In the genomic region with DNA sequence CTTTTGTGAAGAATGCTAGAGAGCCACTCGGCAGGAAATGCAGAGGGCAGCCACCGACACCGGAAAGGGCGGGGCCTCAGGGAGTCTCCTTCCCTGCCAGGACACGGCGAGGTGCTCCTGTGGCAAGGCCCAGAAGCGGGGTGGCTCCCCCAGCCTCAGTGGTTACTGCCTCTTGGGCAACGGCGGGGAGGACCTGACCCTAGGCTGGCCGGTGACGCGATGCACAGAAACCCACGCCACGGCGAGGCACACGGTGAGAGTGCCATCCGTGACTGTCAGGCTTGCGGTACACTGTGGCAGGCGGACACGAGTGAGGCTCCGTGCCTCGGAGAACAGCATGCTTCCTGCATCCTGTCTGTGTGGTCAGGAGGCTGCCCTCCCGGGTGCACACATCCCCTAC, we compare ENCODE assay signal across 12 cellular contexts. TPM values are rescaled to one million over a fixed set of nuclear protein-coding genes. Genes with fewer than 3 reads are reported as not detected.
A peak's percentile ranks its signal among the peaks of the same experiment; 100 is the strongest.
DNase-seq lines count a peak whose midpoint lies in the region; ATAC-seq, FAIRE-seq and TF ChIP-seq lines count a peak whose summit lies in the region.
"Had no signal": no experiment of that assay in that cellular context is flagged by ENCODE, and none has a peak within 500 bp of the region (broad histone marks: within the 10 kb centered on the region; RNA-seq: fewer than 3 reads in every experiment).

No MANE protein-coding gene starts in this region.

- no peak overlapping the region for H2AFZ ChIP-seq in HepG2 (ENCODE audit: low read length)

- no TSS peak for BruUV-seq in HepG2 (replicated peaks; lab: Mats Ljungman, UMichigan)

- H4K20me1 ChIP-seq in HepG2 (ENCODE audit: insufficient read depth, low read length), result no peaks in the 10 kb centered on the region

- peak overlapping the region; percentile 42 for H3K4me3 Mint-ChIP-seq in activated T-helper 1 cell treated with anti-CD3 and anti-CD28 coated beads, Interleukin-12 subunit alpha, Interleukin-12 subunit beta, Interleukin-2, Interleukin-4 antibody, amounts not matched to agents 30 ng/mL and 10 ng/mL and 1 ng/mL, durations not matched to agents 14 hours and 24 hours and 36 hours
- peak overlapping the region; percentile 50 for H3K4me3 Mint-ChIP-seq in stimulated activated effector memory CD8-positive, alpha-beta T cell treated with anti-CD3 and anti-CD28 coated beads, Interleukin-12 subunit alpha, Interleukin-12 subunit beta, amount 100 ng/mL, for 72 hours
- H3K4me3 Mint-ChIP-seq: dendritic cell treated with granulocyte-macrophage colony-stimulating factor and Interleukin-4, amounts not matched to agents 40 ng/mL and 50 ng/mL, for 4 days had no signal

- TF ChIP-seq CTCF in HepG2 (CRISPR knock-in tag; IDR thresholded peaks at IDR 0.05) (no peak), colonic mucosa (IDR thresholded peaks at IDR 0.05) (no peak)

- H3K27ac ChIP-seq in HepG2 (ENCODE audit: extremely low read length, insufficient read depth, low read length), result no peak overlapping the region
- no peak overlapping the region for H3K27ac ChIP-seq in colonic mucosa
- H3K27ac ChIP-seq: uterus had no signal

- WGBS in HepG2 (ENCODE audit: low lambda C conversion rate), result 98% methylated on average over 20 of the region's 23 CpGs

- H3K9me3 ChIP-seq in HepG2 (ENCODE audit: low read length) (no peaks in the 10 kb centered on the region), colonic mucosa (no peaks in the 10 kb centered on the region)
- H3K9me3 ChIP-seq: uterus had no signal

- peaks cover 26 to 83% of the 10 kb centered on the region in 2 experiments for H3K36me3 ChIP-seq in HepG2 (replicated peaks in 1 of 2; ENCODE audit: control insufficient read depth in 1 of 2, insufficient read depth in 2 of 2, low read length in 2 of 2)
- peaks cover 7% of the 10 kb centered on the region for H3K36me3 ChIP-seq in colonic mucosa
- H3K36me3 ChIP-seq: uterus had no signal

- no peak for ATAC-seq in HepG2
- peak; percentile 80 for ATAC-seq in stimulated activated effector memory CD8-positive, alpha-beta T cell treated with anti-CD3 and anti-CD28 coated beads, Interleukin-12 subunit alpha, Interleukin-12 subunit beta, amount 100 ng/mL, for 72 hours

- no peaks in the 10 kb centered on the region for H3K9me3 Mint-ChIP-seq in activated T-helper 1 cell treated with anti-CD3 and anti-CD28 coated beads, Interleukin-12 subunit alpha, Interleukin-12 subunit beta, Interleukin-2, Interleukin-4 antibody, amounts not matched to agents 30 ng/mL and 10 ng/mL and 1 ng/mL, durations not matched to agents 14 hours and 24 hours and 36 hours
- no peaks in the 10 kb centered on the region for H3K9me3 Mint-ChIP-seq in stimulated activated effector memory CD8-positive, alpha-beta T cell treated with anti-CD3 and anti-CD28 coated beads, Interleukin-12 subunit alpha, Interleukin-12 subunit beta, amount 100 ng/mL, for 72 hours
- H3K9me3 Mint-ChIP-seq: dendritic cell treated with granulocyte-macrophage colony-stimulating factor and Interleukin-4, amounts not matched to agents 40 ng/mL and 50 ng/mL, for 4 days had no signal

- H3K4me1 ChIP-seq in HepG2 (ENCODE audit: insufficient read depth, low read length) (no peaks in the 10 kb centered on the region), colonic mucosa (no peaks in the 10 kb centered on the region)
- H3K4me1 ChIP-seq: uterus had no signal

- H3K79me2 ChIP-seq in HepG2 (ENCODE audit: insufficient read depth, low read length), result no peaks in the 10 kb centered on the region

- TF ChIP-seq RAD21 in HepG2 (CRISPR knock-in tag; IDR thresholded peaks at IDR 0.05), result no peak

- H3K27me3 Mint-ChIP-seq in activated T-helper 1 cell treated with anti-CD3 and anti-CD28 coated beads, Interleukin-12 subunit alpha, Interleukin-12 subunit beta, Interleukin-2, Interleukin-4 antibody, amounts not matched to agents 30 ng/mL and 10 ng/mL and 1 ng/mL, durations not matched to agents 14 hours and 24 hours and 36 hours (ENCODE audit: insufficient read depth), result no peaks in the 10 kb centered on the region
- H3K27me3 Mint-ChIP-seq: dendritic cell treated with granulocyte-macrophage colony-stimulating factor and Interleukin-4, amounts not matched to agents 40 ng/mL and 50 ng/mL, for 4 days had no signal

- no peak for FAIRE-seq in HepG2 (lab: Jason Lieb, UNC)

- in situ Hi-C loops in HepG2 (cut with HindIII; ENCODE audit: extremely low pct_ligation_motif_present, low pct_unique_long_range_greater_than_20kb), result no loop called here

- peak overlapping the region; percentile 83 for H3K27ac Mint-ChIP-seq in activated T-helper 1 cell treated with anti-CD3 and anti-CD28 coated beads, Interleukin-12 subunit alpha, Interleukin-12 subunit beta, Interleukin-2, Interleukin-4 antibody, amounts not matched to agents 30 ng/mL and 10 ng/mL and 1 ng/mL, durations not matched to agents 14 hours and 24 hours and 36 hours
- peak overlapping the region; percentile 68 for H3K27ac Mint-ChIP-seq in stimulated activated effector memory CD8-positive, alpha-beta T cell treated with anti-CD3 and anti-CD28 coated beads, Interleukin-12 subunit alpha, Interleukin-12 subunit beta, amount 100 ng/mL, for 72 hours
- H3K27ac Mint-ChIP-seq: dendritic cell treated with granulocyte-macrophage colony-stimulating factor and Interleukin-4, amounts not matched to agents 40 ng/mL and 50 ng/mL, for 4 days had no signal

- CTCF ChIA-PET in HepG2 (lab: Yijun Ruan, JAX; ENCODE audit: low intra/inter-chr PET ratio, low total read pairs), result no interaction called here

- TF ChIP-seq POLR2A in HepG2 (IDR thresholded peaks at IDR 0.05; ENCODE audit: insufficient read depth in 1 of 2, low read depth in 2 of 2, low read length in 2 of 2), result no peak

- POLR2A ChIA-PET in HepG2 (lab: Yijun Ruan, JAX), result no interaction called here

- TF ChIP-seq EP300 in HepG2 (IDR thresholded peaks at IDR 0.05; ENCODE audit: low read depth in 2 of 2, low read length in 2 of 2) (no peak), HepG2 (CRISPR knock-in tag; IDR thresholded peaks at IDR 0.05; ENCODE audit: borderline replicate concordance) (no peak)

- H3K36me3 Mint-ChIP-seq in activated T-helper 1 cell treated with anti-CD3 and anti-CD28 coated beads, Interleukin-12 subunit alpha, Interleukin-12 subunit beta, Interleukin-2, Interleukin-4 antibody, amounts not matched to agents 30 ng/mL and 10 ng/mL and 1 ng/mL, durations not matched to agents 14 hours and 24 hours and 36 hours (ENCODE audit: low read depth), result peaks cover 42% of the 10 kb centered on the region
- H3K36me3 Mint-ChIP-seq in stimulated activated effector memory CD8-positive, alpha-beta T cell treated with anti-CD3 and anti-CD28 coated beads, Interleukin-12 subunit alpha, Interleukin-12 subunit beta, amount 100 ng/mL, for 72 hours, result peaks cover 83% of the 10 kb centered on the region

- intact Hi-C loops in activated T-helper 1 cell treated with anti-CD3 and anti-CD28 coated beads, Interleukin-12 subunit alpha, Interleukin-12 subunit beta, Interleukin-2, Interleukin-4 antibody, amounts not matched to agents 30 ng/mL and 10 ng/mL and 1 ng/mL, durations not matched to agents 14 hours and 24 hours and 36 hours (cut with micrococcal nuclease), result loop anchor here (2.0 kb wide), 1 partner anchor 14 kb away; no protein-coding TSS in a partner anchor
- intact Hi-C loops in HepG2 (cut with micrococcal nuclease; ENCODE audit: unreplicated experiment), result no loop called here
- intact Hi-C loops in colonic mucosa (cut with DNase I), result no loop called here

- H3K9ac ChIP-seq in HepG2 (ENCODE audit: insufficient read depth, low read depth, low read length) (no peak overlapping the region), colonic mucosa (ENCODE audit: low read depth in 2 of 2, low read length in 2 of 2) (no peak overlapping the region)

- H3K4me2 ChIP-seq in HepG2 (ENCODE audit: low read depth, low read length), result no peak overlapping the region

- H3K4me1 Mint-ChIP-seq in activated T-helper 1 cell treated with anti-CD3 and anti-CD28 coated beads, Interleukin-12 subunit alpha, Interleukin-12 subunit beta, Interleukin-2, Interleukin-4 antibody, amounts not matched to agents 30 ng/mL and 10 ng/mL and 1 ng/mL, durations not matched to agents 14 hours and 24 hours and 36 hours (ENCODE audit: low read depth), result peaks cover 36% of the 10 kb centered on the region
- H3K4me1 Mint-ChIP-seq in stimulated activated effector memory CD8-positive, alpha-beta T cell treated with anti-CD3 and anti-CD28 coated beads, Interleukin-12 subunit alpha, Interleukin-12 subunit beta, amount 100 ng/mL, for 72 hours, result peaks cover 41% of the 10 kb centered on the region

- no peaks in the 10 kb centered on the region for H3K27me3 ChIP-seq in HepG2 (ENCODE audit: control insufficient read depth in 1 of 2, insufficient read depth in 2 of 2, low read length in 2 of 2)
- H3K27me3 ChIP-seq in colonic mucosa, result no peaks in the 10 kb centered on the region
- H3K27me3 ChIP-seq: uterus had no signal

- DNase-seq in T-helper 9 cell (peak; percentile 46), HepG2 (ENCODE audit: low spot score) (no peak), superior temporal gyrus (ENCODE audit: extremely low spot score) (no peak), colonic mucosa (no peak), EL (no peak), SKM-1 treated with dmso at 0.1 percent for 144 hours (lab: John Stamatoyannopoulos, UW; ENCODE audit: unreplicated experiment) (no peak)
- peak; percentile 50 for DNase-seq in activated T-helper 1 cell treated with anti-CD3 and anti-CD28 coated beads, Interleukin-12 subunit alpha, Interleukin-12 subunit beta, Interleukin-2, Interleukin-4 antibody, amounts not matched to agents 30 ng/mL and 10 ng/mL and 1 ng/mL, durations not matched to agents 14 hours and 24 hours and 36 hours (ENCODE audit: low spot score)
- peak in 1 of 2 donors; percentile 66 for DNase-seq in stimulated activated effector memory CD8-positive, alpha-beta T cell treated with anti-CD3 and anti-CD28 coated beads, Interleukin-12 subunit alpha, Interleukin-12 subunit beta, amount 100 ng/mL, for 72 hours (ENCODE audit: low spot score in 2 of 2)
- DNase-seq: DMS153, RPMI8226, uterus had no signal

- H3K4me3 ChIP-seq in HepG2 (replicated peaks in 1 of 3; ENCODE audit: insufficient read depth in 1 of 3, low read depth in 2 of 3, low read length in 3 of 3), result no peak overlapping the region
- H3K4me3 ChIP-seq in colonic mucosa, result no peak overlapping the region
- H3K4me3 ChIP-seq: uterus had no signal

RNA-seq across cellular contexts. Expression of gene ZAP70, which starts 47.8 kb away (rescaled TPM):
- total RNA-seq in activated T-helper 1 cell treated with anti-CD3 and anti-CD28 coated beads, Interleukin-12 subunit alpha, Interleukin-12 subunit beta, Interleukin-2, Interleukin-4 antibody, amounts not matched to agents 30 ng/mL and 10 ng/mL and 1 ng/mL, durations not matched to agents 14 hours and 24 hours and 36 hours, result 302 and 313 TPM in 2 replicates
- 0.18 and 0.51 TPM in 2 replicates for total RNA-seq in HepG2 (2016; rRNA removed; fragmentation: Illumina TruSeq; extraction: Trizol)
- not detected in 2 replicates for total RNA-seq in HepG2 (2016; cell fraction: cytosol; rRNA removed; fragmentation: Illumina TruSeq; extraction: Trizol; ENCODE audit: low read depth)
- total RNA-seq in HepG2 (2016; cell fraction: insoluble cytoplasmic fraction; rRNA removed; fragmentation: Illumina TruSeq; extraction: Trizol), result 0.24 and 0.43 TPM in 2 replicates
- total RNA-seq in HepG2 (2016; cell fraction: membrane; rRNA removed; fragmentation: Illumina TruSeq; extraction: Trizol), result not detected in 2 replicates
- total RNA-seq in HepG2 (2016; cell fraction: nucleus; rRNA removed; fragmentation: Illumina TruSeq; extraction: Trizol), result 0.28 and 0.31 TPM in 2 replicates
- polyA plus RNA-seq in HepG2 (2011; rRNA removed), result 4.0 and 7.1 TPM in 2 replicates
- 2.5 and 3.2 TPM in 2 replicates for polyA plus RNA-seq in HepG2 (2011; cell fraction: cytosol; rRNA removed)
- polyA plus RNA-seq in HepG2 (2011; cell fraction: nucleus; rRNA removed), result 64.9 and 67.7 TPM in 2 replicates
- 2.2 and 3.6 TPM in 2 replicates for polyA plus RNA-seq in HepG2 (2012)
- not detected in 2 replicates for polyA plus RNA-seq in HepG2 (2016; cell fraction: cytosol; fragmentation: Illumina TruSeq; extraction: Trizol; ENCODE audit: low read depth)
- 0.27 and 0.57 TPM in 2 replicates for polyA plus RNA-seq in HepG2 (2016; cell fraction: insoluble cytoplasmic fraction; fragmentation: Illumina TruSeq; extraction: Trizol; ENCODE audit: low read depth)
- polyA plus RNA-seq in HepG2 (2016; cell fraction: membrane; fragmentation: Illumina TruSeq; extraction: Trizol; ENCODE audit: low read depth), result not detected in 2 replicates
- 1.00 and 1.1 TPM in 2 replicates for polyA plus RNA-seq in HepG2 (2016; cell fraction: nucleus; fragmentation: Illumina TruSeq; extraction: Trizol; ENCODE audit: insufficient read depth, low read depth)
- polyA minus RNA-seq in HepG2 (2011; rRNA and poly(A)+ RNA removed; ENCODE audit: low replicate concordance), result 5.3 TPM in 1 of 2 replicates, not detected in the other
- polyA minus RNA-seq in HepG2 (2011; cell fraction: cytosol; rRNA and poly(A)+ RNA removed), result 1.5 and 1.6 TPM in 2 replicates
- polyA minus RNA-seq in HepG2 (2011; cell fraction: nucleus; rRNA and poly(A)+ RNA removed), result 5.0 and 5.6 TPM in 2 replicates
- total RNA-seq in colonic mucosa, result 1 to 10 TPM; 2.2 to 3.4 TPM

Comparison
In these comparisons a context has a peak if more than half of its experiments do, and no peak if none do; other contexts are left out.
1. DNase-seq: peak in T-helper 9 cell (single experiment) and activated T-helper 1 cell treated with anti-CD3 and anti-CD28 coated beads, Interleukin-12 subunit alpha, Interleukin-12 subunit beta, Interleukin-2, Interleukin-4 antibody, amounts not matched to agents 30 ng/mL and 10 ng/mL and 1 ng/mL, durations not matched to agents 14 hours and 24 hours and 36 hours (single experiment); none in HepG2 (single experiment), superior temporal gyrus (single experiment), colonic mucosa (single experiment), EL (single experiment) and SKM-1 treated with dmso at 0.1 percent for 144 hours (single experiment).
2. RNA of gene ZAP70, which starts 47.8 kb away (total RNA-seq): 302 to 313 TPM in activated T-helper 1 cell treated with anti-CD3 and anti-CD28 coated beads, Interleukin-12 subunit alpha, Interleukin-12 subunit beta, Interleukin-2, Interleukin-4 antibody, amounts not matched to agents 30 ng/mL and 10 ng/mL and 1 ng/mL, durations not matched to agents 14 hours and 24 hours and 36 hours; 2.2 to 3.4 TPM in colonic mucosa and 0.18 to 0.51 TPM in HepG2; every median in the first group is over 10 times any median in the second.